In the genomic region with DNA sequence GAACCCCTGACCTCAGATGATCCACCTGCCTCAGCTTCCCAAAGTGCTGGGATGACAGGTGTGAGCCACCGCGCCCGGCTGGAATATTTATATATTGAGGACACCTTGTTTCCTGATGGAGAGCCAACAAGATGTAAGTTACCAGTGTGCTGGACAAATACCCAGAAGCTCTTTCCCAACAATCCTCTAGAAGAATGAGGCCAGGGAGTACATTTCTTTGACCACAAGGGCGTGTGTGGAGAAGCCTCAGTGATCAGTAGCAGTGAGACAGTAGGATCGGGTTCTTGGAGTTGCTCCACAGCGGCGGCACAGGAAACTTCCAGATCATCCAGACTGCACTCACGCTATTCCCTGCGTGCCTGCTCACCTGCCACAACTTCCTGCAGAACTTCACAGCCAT, we compare ENCODE assay signal across 17 cellular contexts. TPM values are rescaled to one million over a fixed set of nuclear protein-coding genes. Genes with fewer than 3 reads are reported as not detected.
DNase-seq lines count a peak whose midpoint lies in the region; ATAC-seq and TF ChIP-seq lines count a peak whose summit lies in the region.
"Had no signal": no experiment of that assay in that cellular context is flagged by ENCODE, and none has a peak within 500 bp of the region (broad histone marks: within the 10 kb centered on the region; RNA-seq: fewer than 3 reads in every experiment).

No MANE protein-coding gene starts in this region.

- H3K79me2 ChIP-seq in H9 (ENCODE audit: insufficient read depth, low read length), result no peaks in the 10 kb centered on the region

- no peak overlapping the region for H3K4me3 ChIP-seq in adipocyte (ENCODE audit: low read length)
- no peak overlapping the region for H3K4me3 ChIP-seq in right atrium auricular region
- H3K4me3 ChIP-seq: MG63 had no signal

- H3K27me3 ChIP-seq in H9 (ENCODE audit: insufficient read depth, low read length), result no peaks in the 10 kb centered on the region
- peaks cover 6% of the 10 kb centered on the region for H3K27me3 ChIP-seq in adipocyte (replicated peaks; ENCODE audit: control insufficient read depth, insufficient read depth, low read length)
- H3K27me3 ChIP-seq in right atrium auricular region, result no peaks in the 10 kb centered on the region
- H3K27me3 ChIP-seq: MG63 had no signal

- H3K4ac ChIP-seq in H9 (ENCODE audit: low read depth, low read length), result no peak overlapping the region

- no peak for TF ChIP-seq CTCF in H9 (conservative IDR thresholded peaks at IDR 0.05)
- TF ChIP-seq CTCF in right atrium auricular region (IDR thresholded peaks at IDR 0.05), result no peak

- peak overlapping the region; percentile 75 for H2AK5ac ChIP-seq in H9 (ENCODE audit: insufficient read length, low read length)

- peaks cover 0 to 2% of the 10 kb centered on the region in 2 experiments; a peak in 1 of 4 replicates for H3K4me1 Mint-ChIP-seq in H9

- H2BK5ac ChIP-seq in H9 (ENCODE audit: insufficient read length, low read length), result no peak overlapping the region

- H2BK15ac ChIP-seq in H9 (ENCODE audit: low read depth, low read length), result no peak overlapping the region

- H4K91ac ChIP-seq in H9 (ENCODE audit: insufficient read length, low read depth, low read length), result no peak overlapping the region

- no peak overlapping the region for H3T11ph ChIP-seq in H9 (ENCODE audit: low read length)

- H3K4me2 ChIP-seq in H9 (ENCODE audit: insufficient read depth, insufficient read length, low read length), result no peak overlapping the region
- H3K4me2 ChIP-seq: KMS-11 had no signal

- no peaks in the 10 kb centered on the region for H3K36me3 Mint-ChIP-seq in H9 (ENCODE audit: insufficient read depth in 1 of 3, low read depth in 3 of 3)

- DNase-seq in H9, result no peak
- DNase-seq in adipocyte (ENCODE audit: low read depth), result peak; percentile 22
- peak; percentile 24 for DNase-seq in fibroblast of peridontal ligament (ENCODE audit: extremely low read depth)
- DNase-seq in epidermal melanocyte (ENCODE audit: insufficient read length, low spot score), result no peak
- no peak for DNase-seq in activated CD4-positive, alpha-beta T cell treated with anti-CD3 and anti-CD28 coated beads, Interleukin-2, amount 50 U/mL, for 48 hours
- DNase-seq in right atrium auricular region (ENCODE audit: low spot score), result no peak
- DNase-seq: C1 segment of cervical spinal cord, GF-D8, MG63, NCI-H1092, NCI-H1694, NCI-H2107, NCI-H2227 treated with DMSO at 0.1 percent for 48 hours, NCI-H524 had no signal

- no peak overlapping the region for H3K18ac ChIP-seq in H9 (ENCODE audit: insufficient read length, low read depth, low read length)

- H3K9me3 ChIP-seq in H9 (ENCODE audit: control insufficient read depth, low read depth, low read length), result no peaks in the 10 kb centered on the region
- H3K9me3 ChIP-seq in adipocyte (ENCODE audit: control insufficient read depth, low read length), result no peaks in the 10 kb centered on the region
- no peaks in the 10 kb centered on the region for H3K9me3 ChIP-seq in right atrium auricular region
- H3K9me3 ChIP-seq: MG63 had no signal

- H3K27me3 Mint-ChIP-seq in H9 (ENCODE audit: low read depth), result no peaks in the 10 kb centered on the region; the same call in 1 of the 2 replicates

- no CpG with 5 or more reads among the region's 9 CpGs for WGBS in H9 (ENCODE audit: extremely low coverage, insufficient read length, low lambda C conversion rate)

- H3K36me3 ChIP-seq in adipocyte (ENCODE audit: control insufficient read depth, insufficient read depth, low read length, severe bottlenecking), result no peaks in the 10 kb centered on the region
- no peaks in the 10 kb centered on the region for H3K36me3 ChIP-seq in right atrium auricular region
- H3K36me3 ChIP-seq: MG63 had no signal

- H3K27ac ChIP-seq in H9 (ENCODE audit: insufficient read length, low read depth, low read length), result no peak overlapping the region
- H3K27ac ChIP-seq in right atrium auricular region, result no peak overlapping the region
- H3K27ac ChIP-seq: KMS-11 had no signal

- no peak overlapping the region for H3K56ac ChIP-seq in H9 (ENCODE audit: insufficient read length, low read depth, low read length)

- H3K4me3 Mint-ChIP-seq in H9, result no peak overlapping the region

- H2BK120ac ChIP-seq in H9 (ENCODE audit: low read depth, low read length, poor library complexity, severe bottlenecking), result no peak overlapping the region

- peak overlapping the region; percentile 50 for H2BK12ac ChIP-seq in H9 (ENCODE audit: insufficient read length, low read depth, low read length)

- no peaks in the 10 kb centered on the region for H4K20me1 ChIP-seq in H9 (ENCODE audit: control insufficient read depth, insufficient read depth, insufficient read length)

- no peak overlapping the region for H4K5ac ChIP-seq in H9 (ENCODE audit: insufficient read length, low read depth, low read length)

- no peak overlapping the region for H3K23ac ChIP-seq in H9 (ENCODE audit: insufficient read length, low read depth, low read length)

- no peak for ATAC-seq in HG02981 (IDR thresholded peaks at IDR 0.05; ENCODE audit: unreplicated experiment)
- ATAC-seq: HepG2 had no signal

- no peaks in the 10 kb centered on the region for H3K23me2 ChIP-seq in H9 (ENCODE audit: insufficient read length, low read depth, low read length, poor library complexity, severe bottlenecking)

- H4K8ac ChIP-seq in H9 (replicated peaks; ENCODE audit: insufficient read length, low read depth, low read length), result no peak overlapping the region

- H2AFZ ChIP-seq in H9 (ENCODE audit: low read length), result no peak overlapping the region

- H3K9me3 Mint-ChIP-seq in H9, result no peaks in the 10 kb centered on the region

- H3K4me1 ChIP-seq in H9 (ENCODE audit: insufficient read depth, low read length) (no peaks in the 10 kb centered on the region), adipocyte (ENCODE audit: control insufficient read depth, insufficient read depth, low read length) (peaks cover 3% of the 10 kb centered on the region), right atrium auricular region (no peaks in the 10 kb centered on the region)

- no peak overlapping the region; a peak in 1 of 7 replicates for H3K27ac Mint-ChIP-seq in H9

- H2BK20ac ChIP-seq in H9 (ENCODE audit: low read depth, low read length, poor library complexity, severe bottlenecking), result no peak overlapping the region

- H3K79me1 ChIP-seq in H9 (ENCODE audit: insufficient read depth, low read depth, low read length, poor library complexity, severe bottlenecking), result no peaks in the 10 kb centered on the region

- H3K9ac ChIP-seq in H9 (ENCODE audit: extremely low read depth, insufficient read length, low read length) (no peak overlapping the region), adipocyte (ENCODE audit: low read length) (no peak overlapping the region)
- H3K9ac ChIP-seq: KMS-11 had no signal

- no peak overlapping the region for H3K14ac ChIP-seq in H9 (ENCODE audit: insufficient read depth, low read length)

RNA-seq across cellular contexts. Expression of gene POLA2, which starts 10.3 kb away (rescaled TPM):
- total RNA-seq in H9 (2021) (37.7 and 41.5 TPM in 2 replicates), right atrium auricular region (10 to 100 TPM in 1 of 2 donors, 1 to 10 TPM in 1; 4.5 to 12.4 TPM)

Comparison
In these comparisons a context has a peak if more than half of its experiments do, and no peak if none do; other contexts are left out.
1. DNase-seq: peak in adipocyte (single experiment) and fibroblast of peridontal ligament (single experiment); none in H9 (single experiment), epidermal melanocyte (single experiment), activated CD4-positive, alpha-beta T cell treated with anti-CD3 and anti-CD28 coated beads, Interleukin-2, amount 50 U/mL, for 48 hours (0 of 2) and right atrium auricular region (single experiment).